11 cellular contexts compared by ENCODE assay signal in the genomic region with DNA sequence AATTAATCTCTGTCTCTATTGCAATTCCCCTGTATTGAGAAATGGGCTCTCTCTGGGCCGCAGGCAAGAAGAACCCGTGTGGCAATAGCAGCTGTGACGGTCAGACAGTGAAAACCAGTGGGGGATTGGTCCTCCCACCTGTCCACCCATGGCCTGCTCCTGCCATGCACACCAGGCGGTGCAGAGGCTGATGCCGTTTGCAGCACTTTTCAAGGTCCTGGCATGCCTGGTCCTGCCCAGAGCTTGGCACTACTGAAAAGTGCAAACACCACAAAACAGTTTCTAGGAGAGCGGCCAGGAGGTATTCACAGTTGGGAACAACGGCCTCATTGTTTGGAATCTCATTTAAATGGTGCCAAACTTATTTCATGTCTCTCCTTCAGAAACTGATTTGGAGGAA. TPM values are rescaled to one million over a fixed set of nuclear protein-coding genes. Genes with fewer than 3 reads are reported as not detected.
A peak's percentile ranks its signal among the peaks of the same experiment; 100 is the strongest.
DNase-seq lines count a peak whose midpoint lies in the region; ATAC-seq and TF ChIP-seq lines count a peak whose summit lies in the region.
"Had no signal": no experiment of that assay in that cellular context is flagged by ENCODE, and none has a peak within 500 bp of the region (broad histone marks: within the 10 kb centered on the region; RNA-seq: fewer than 3 reads in every experiment).

No MANE protein-coding gene starts in this region.

- intact Hi-C loops in activated CD4-positive, alpha-beta T cell treated with anti-CD3 and anti-CD28 coated beads for 36 hours (cut with DNase I, micrococcal nuclease), result no loop called here

- H3K36me3 ChIP-seq in neural progenitor cell, result no peaks in the 10 kb centered on the region

- H3K27ac Mint-ChIP-seq in neural progenitor cell, result no peak overlapping the region
- H3K27ac Mint-ChIP-seq in activated CD4-positive, alpha-beta T cell treated with anti-CD3 and anti-CD28 coated beads for 36 hours, result no peak overlapping the region
- H3K27ac Mint-ChIP-seq: activated CD4-positive, alpha-beta memory T cell treated with anti-CD3 and anti-CD28 coated beads for 36 hours; CD4-positive, CD25-positive, alpha-beta regulatory T cell had no signal

- H3K4me1 ChIP-seq in neural progenitor cell, result no peaks in the 10 kb centered on the region

- H3F3A ChIP-seq in neural progenitor cell (ENCODE audit: low read depth), result no peaks in the 10 kb centered on the region

- no peaks in the 10 kb centered on the region for H3K79me2 ChIP-seq in neural progenitor cell (ENCODE audit: low read depth)

- H3K4me3 Mint-ChIP-seq in neural progenitor cell, result no peak overlapping the region
- H3K4me3 Mint-ChIP-seq in activated CD4-positive, alpha-beta T cell treated with anti-CD3 and anti-CD28 coated beads for 36 hours, result no peak overlapping the region
- H3K4me3 Mint-ChIP-seq: activated CD4-positive, alpha-beta memory T cell treated with anti-CD3 and anti-CD28 coated beads for 36 hours; CD4-positive, CD25-positive, alpha-beta regulatory T cell had no signal

- no peaks in the 10 kb centered on the region for H3K9me3 ChIP-seq in neural progenitor cell (ENCODE audit: low read depth)

- CTCF ChIA-PET in activated CD4-positive, alpha-beta T cell treated with anti-CD3 and anti-CD28 coated beads for 36 hours (lab: Charles Lee), result no interaction called here

- peak; percentile 90 for DNase-seq in DMS79 (lab: John Stamatoyannopoulos, UW)
- peak; percentile 75 for DNase-seq in NCI-H446 treated with DMSO at 0.1 percent for 48 hours (lab: John Stamatoyannopoulos, UW)
- DNase-seq in neural progenitor cell (ENCODE audit: low spot score), result no peak
- no peak for DNase-seq in activated CD4-positive, alpha-beta T cell treated with anti-CD3 and anti-CD28 coated beads for 36 hours
- DNase-seq in NCI-H1436 (lab: John Stamatoyannopoulos, UW), result no peak
- no peak for DNase-seq in mesenteric fat pad (ENCODE audit: low spot score)
- DNase-seq: activated CD4-positive, alpha-beta memory T cell treated with anti-CD3 and anti-CD28 coated beads for 36 hours; CD4-positive, CD25-positive, alpha-beta regulatory T cell; H7 had no signal

- H3K36me3 Mint-ChIP-seq in neural progenitor cell, result peaks cover 11% of the 10 kb centered on the region
- H3K36me3 Mint-ChIP-seq in activated CD4-positive, alpha-beta T cell treated with anti-CD3 and anti-CD28 coated beads for 36 hours (ENCODE audit: low read depth), result peaks cover 14% of the 10 kb centered on the region
- H3K36me3 Mint-ChIP-seq: CD4-positive, CD25-positive, alpha-beta regulatory T cell had no signal

- H4K20me1 ChIP-seq in neural progenitor cell (ENCODE audit: low read depth), result no peaks in the 10 kb centered on the region

- H3K27me3 ChIP-seq in neural progenitor cell, result no peaks in the 10 kb centered on the region

- H3K4me3 ChIP-seq in neural progenitor cell, result no peak overlapping the region

- no peaks in the 10 kb centered on the region for H3K27me3 Mint-ChIP-seq in neural progenitor cell (ENCODE audit: insufficient read depth, low read depth)
- H3K27me3 Mint-ChIP-seq in activated CD4-positive, alpha-beta T cell treated with anti-CD3 and anti-CD28 coated beads for 36 hours, result no peaks in the 10 kb centered on the region
- H3K27me3 Mint-ChIP-seq: activated CD4-positive, alpha-beta memory T cell treated with anti-CD3 and anti-CD28 coated beads for 36 hours; CD4-positive, CD25-positive, alpha-beta regulatory T cell had no signal

- H3K4me2 ChIP-seq in neural progenitor cell, result no peak overlapping the region

- ATAC-seq in activated CD4-positive, alpha-beta T cell treated with anti-CD3 and anti-CD28 coated beads for 36 hours, result no peak
- no peak for ATAC-seq in GM18873 (IDR thresholded peaks at IDR 0.05; ENCODE audit: low FRiP score, unreplicated experiment)

- no peak overlapping the region for H2AFZ ChIP-seq in neural progenitor cell (replicated peaks)

- H3K9ac ChIP-seq in neural progenitor cell, result no peak overlapping the region

- POLR2A ChIA-PET in activated CD4-positive, alpha-beta T cell treated with anti-CD3 and anti-CD28 coated beads for 36 hours (lab: Charles Lee), result no interaction called here

- TF ChIP-seq CTCF in neural progenitor cell (IDR thresholded peaks at IDR 0.05), result no peak

- peaks cover 14% of the 10 kb centered on the region for H3K4me1 Mint-ChIP-seq in neural progenitor cell
- H3K4me1 Mint-ChIP-seq in activated CD4-positive, alpha-beta T cell treated with anti-CD3 and anti-CD28 coated beads for 36 hours, result no peaks in the 10 kb centered on the region
- H3K4me1 Mint-ChIP-seq: CD4-positive, CD25-positive, alpha-beta regulatory T cell had no signal

- peak overlapping the region; percentile 55 for H3K27ac ChIP-seq in cingulate gyrus (ENCODE audit: low read depth, low read length)
- H3K27ac ChIP-seq in neural progenitor cell, result peak overlapping the region; percentile 53

- H3K9me3 Mint-ChIP-seq in neural progenitor cell, result no peaks in the 10 kb centered on the region
- H3K9me3 Mint-ChIP-seq in activated CD4-positive, alpha-beta T cell treated with anti-CD3 and anti-CD28 coated beads for 36 hours (ENCODE audit: low read depth), result no peaks in the 10 kb centered on the region
- H3K9me3 Mint-ChIP-seq: activated CD4-positive, alpha-beta memory T cell treated with anti-CD3 and anti-CD28 coated beads for 36 hours; CD4-positive, CD25-positive, alpha-beta regulatory T cell had no signal

RNA-seq across cellular contexts. Expression of a gene that starts 41.5 kb away (rescaled TPM):
- 54.9 and 72.2 TPM in 2 replicates for total RNA-seq in neural progenitor cell (ENCODE audit: low replicate concordance)
- total RNA-seq in activated CD4-positive, alpha-beta T cell treated with anti-CD3 and anti-CD28 coated beads for 36 hours, result 10 to 100 TPM; 24.4 to 30.3 TPM
- total RNA-seq in mesenteric fat pad, result 7.5 TPM

RNA-seq across cellular contexts. Expression of a gene that starts 41.9 kb away (rescaled TPM):
- total RNA-seq in neural progenitor cell (ENCODE audit: low replicate concordance), result 255 and 349 TPM in 2 replicates
- total RNA-seq in activated CD4-positive, alpha-beta T cell treated with anti-CD3 and anti-CD28 coated beads for 36 hours, result 100 to 1,000 TPM; 182 to 237 TPM
- total RNA-seq in mesenteric fat pad, result 99.8 TPM

RNA-seq across cellular contexts. Expression of a gene that starts 45.3 kb away (rescaled TPM):
- total RNA-seq in neural progenitor cell (ENCODE audit: low replicate concordance) (69.0 and 80.6 TPM in 2 replicates), mesenteric fat pad (56.7 TPM)
- 10 to 100 TPM; 60.5 to 69.8 TPM for total RNA-seq in activated CD4-positive, alpha-beta T cell treated with anti-CD3 and anti-CD28 coated beads for 36 hours

RNA-seq across cellular contexts. Expression of a gene that starts 54.4 kb away (rescaled TPM):
- total RNA-seq in neural progenitor cell (ENCODE audit: low replicate concordance), result 76.1 and 109 TPM in 2 replicates
- total RNA-seq in activated CD4-positive, alpha-beta T cell treated with anti-CD3 and anti-CD28 coated beads for 36 hours, result 100 to 1,000 TPM; 117 to 128 TPM
- total RNA-seq in mesenteric fat pad, result 106 TPM

RNA-seq across cellular contexts. Expression of a gene that starts 58.0 kb away (rescaled TPM):
- 9.8 and 15.3 TPM in 2 replicates for total RNA-seq in neural progenitor cell (ENCODE audit: low replicate concordance)
- 10 to 100 TPM; 16.6 to 26.8 TPM for total RNA-seq in activated CD4-positive, alpha-beta T cell treated with anti-CD3 and anti-CD28 coated beads for 36 hours
- 13.6 TPM for total RNA-seq in mesenteric fat pad

Comparison
In these comparisons a context has a peak if more than half of its experiments do, and no peak if none do; other contexts are left out.
1. DNase-seq: peak in DMS79 (single experiment) and NCI-H446 treated with DMSO at 0.1 percent for 48 hours (single experiment); none in neural progenitor cell (single experiment), activated CD4-positive, alpha-beta T cell treated with anti-CD3 and anti-CD28 coated beads for 36 hours (single experiment), NCI-H1436 (single experiment) and mesenteric fat pad (single experiment).